11 cellular contexts compared by ENCODE assay signal in the genomic region with DNA sequence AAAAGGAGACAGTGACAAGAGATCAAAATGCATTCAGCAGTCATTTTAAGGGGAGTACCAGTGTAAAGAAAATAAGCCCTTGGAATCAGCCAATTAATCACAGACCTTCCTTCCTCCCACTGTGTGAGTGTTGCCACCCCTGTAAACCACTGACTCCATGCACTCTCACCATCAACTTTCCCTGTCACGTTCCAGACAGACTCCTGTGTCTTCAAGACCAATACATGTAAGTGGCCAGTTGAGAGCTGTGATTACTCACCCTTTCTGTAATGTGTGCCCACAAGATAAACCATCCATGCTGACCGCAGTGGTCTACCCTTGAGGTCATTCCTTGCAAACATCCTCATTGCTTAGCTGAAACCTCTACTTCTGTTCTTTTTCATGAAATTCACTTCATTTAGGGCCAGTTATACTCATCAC.
A peak's percentile ranks its signal among the peaks of the same experiment; 100 is the strongest.
DNase-seq lines count a peak whose midpoint lies in the region; ATAC-seq, FAIRE-seq and TF ChIP-seq lines count a peak whose summit lies in the region.
"Had no signal": no experiment of that assay in that cellular context is flagged by ENCODE, and none has a peak within 500 bp of the region (broad histone marks: within the 10 kb centered on the region; RNA-seq: fewer than 3 reads in every experiment).

No MANE protein-coding gene starts in this region.

- peak overlapping the region; percentile 30 for H3K9ac ChIP-seq in astrocyte (ENCODE audit: low read length)

- H3K36me3 ChIP-seq in astrocyte (ENCODE audit: insufficient read depth, low read length) (no peaks in the 10 kb centered on the region), lower lobe of right lung (no peaks in the 10 kb centered on the region)

- H3K4me1 ChIP-seq in astrocyte (ENCODE audit: insufficient read depth, low read length), result peaks cover 20% of the 10 kb centered on the region
- H3K4me1 ChIP-seq in lower lobe of right lung, result peaks cover 55% of the 10 kb centered on the region

- no peaks in the 10 kb centered on the region for H3K27me3 ChIP-seq in astrocyte (ENCODE audit: insufficient read depth, low read length)
- H3K27me3 ChIP-seq in lower lobe of right lung (ENCODE audit: low read depth), result no peaks in the 10 kb centered on the region

- peaks cover 2% of the 10 kb centered on the region for H3K27me3 Mint-ChIP-seq in astrocyte (ENCODE audit: low read depth, unreplicated experiment)
- no peaks in the 10 kb centered on the region for H3K27me3 Mint-ChIP-seq in effector memory CD8-positive, alpha-beta T cell
- H3K27me3 Mint-ChIP-seq in activated naive CD8-positive, alpha-beta T cell treated with anti-CD3 and anti-CD28 coated beads, Interleukin-2, amount 50 U/mL, for 24 hours, result no peaks in the 10 kb centered on the region

- intact Hi-C loops in lower lobe of right lung (cut with DNase I), result no loop called here

- H3K27ac ChIP-seq in astrocyte (ENCODE audit: low read depth, low read length) (peak overlapping the region; percentile 66), lower lobe of right lung (no peak overlapping the region)

- H3K4me3 Mint-ChIP-seq in astrocyte (ENCODE audit: unreplicated experiment), result peak overlapping the region; percentile 32
- H3K4me3 Mint-ChIP-seq in effector memory CD8-positive, alpha-beta T cell, result no peak overlapping the region
- no peak overlapping the region for H3K4me3 Mint-ChIP-seq in activated naive CD8-positive, alpha-beta T cell treated with anti-CD3 and anti-CD28 coated beads, Interleukin-2, amount 50 U/mL, for 24 hours

- no peaks in the 10 kb centered on the region for H3K79me2 ChIP-seq in astrocyte (ENCODE audit: insufficient read depth, low read length)

- H3K36me3 Mint-ChIP-seq in astrocyte (ENCODE audit: low read depth, unreplicated experiment), result peaks cover 13% of the 10 kb centered on the region
- H3K36me3 Mint-ChIP-seq in effector memory CD8-positive, alpha-beta T cell (ENCODE audit: insufficient read depth), result no peaks in the 10 kb centered on the region
- H3K36me3 Mint-ChIP-seq in activated naive CD8-positive, alpha-beta T cell treated with anti-CD3 and anti-CD28 coated beads, Interleukin-2, amount 50 U/mL, for 24 hours (ENCODE audit: low read depth), result no peaks in the 10 kb centered on the region

- no peak overlapping the region for H2AFZ ChIP-seq in astrocyte (ENCODE audit: low read depth, low read length)

- H3K4me3 ChIP-seq in AG04449 (ENCODE audit: low read depth, low read length), result no peak overlapping the region
- H3K4me3 ChIP-seq in astrocyte (ENCODE audit: insufficient read depth, low read depth, low read length), result no peak overlapping the region
- no peak overlapping the region for H3K4me3 ChIP-seq in lower lobe of right lung

- ATAC-seq in lower lobe of right lung (peak; percentile 16 to 23), HG03025 (IDR thresholded peaks at IDR 0.05; ENCODE audit: low FRiP score, unreplicated experiment) (no peak)
- no peak for ATAC-seq in effector memory CD8-positive, alpha-beta T cell (replicated peaks)
- no peak for ATAC-seq in activated naive CD8-positive, alpha-beta T cell treated with anti-CD3 and anti-CD28 coated beads, Interleukin-2, amount 50 U/mL, for 24 hours

- DNase-seq in AG04449 (ENCODE audit: low read depth, low spot score) (peak; percentile 98), HTR-8/SVneo (ENCODE audit: insufficient read length, low spot score) (peak; percentile 77), astrocyte (ENCODE audit: low read depth) (peak; percentile 100), lower lobe of right lung (no peak), NCI-H2029 treated with DMSO at 0.1 percent for 48 hours (lab: John Stamatoyannopoulos, UW) (no peak)
- DNase-seq in effector memory CD8-positive, alpha-beta T cell, result no peak
- no peak for DNase-seq in activated naive CD8-positive, alpha-beta T cell treated with anti-CD3 and anti-CD28 coated beads, Interleukin-2, amount 50 U/mL, for 24 hours
- DNase-seq: GOT3; NCI-H510A treated with DMSO at 0.1 percent for 48 hours; stimulated activated CD4-positive, alpha-beta T cell treated with anti-CD3 and anti-CD28 coated beads, Interleukin-1b, Interleukin-23, amount 100 ng/mL, for 48 hours had no signal

- peak overlapping the region; percentile 93 for H3K27ac Mint-ChIP-seq in astrocyte (ENCODE audit: unreplicated experiment)
- no peak overlapping the region for H3K27ac Mint-ChIP-seq in effector memory CD8-positive, alpha-beta T cell
- H3K27ac Mint-ChIP-seq in activated naive CD8-positive, alpha-beta T cell treated with anti-CD3 and anti-CD28 coated beads, Interleukin-2, amount 50 U/mL, for 24 hours, result no peak overlapping the region

- peaks cover 14% of the 10 kb centered on the region for H3K9me3 Mint-ChIP-seq in astrocyte (ENCODE audit: unreplicated experiment)
- H3K9me3 Mint-ChIP-seq in effector memory CD8-positive, alpha-beta T cell, result no peaks in the 10 kb centered on the region
- no peaks in the 10 kb centered on the region for H3K9me3 Mint-ChIP-seq in activated naive CD8-positive, alpha-beta T cell treated with anti-CD3 and anti-CD28 coated beads, Interleukin-2, amount 50 U/mL, for 24 hours

- peak overlapping the region; percentile 70 for H3K4me2 ChIP-seq in astrocyte (ENCODE audit: low read length)

- POLR2A ChIA-PET in AG04449 (lab: Yijun Ruan, JAX), result interaction anchor here (0.6 to 1.0 kb wide), 2 partner anchors 13 to 895 kb away, joined by 3 to 7 read pairs; a partner anchor contains a TSS

- peaks cover 37% of the 10 kb centered on the region for H3K4me1 Mint-ChIP-seq in astrocyte (ENCODE audit: low read depth, unreplicated experiment)
- no peaks in the 10 kb centered on the region for H3K4me1 Mint-ChIP-seq in effector memory CD8-positive, alpha-beta T cell (ENCODE audit: low read depth in 2 of 2)
- peaks cover 5% of the 10 kb centered on the region for H3K4me1 Mint-ChIP-seq in activated naive CD8-positive, alpha-beta T cell treated with anti-CD3 and anti-CD28 coated beads, Interleukin-2, amount 50 U/mL, for 24 hours

- no peak for TF ChIP-seq CTCF in AG04449 (IDR thresholded peaks at IDR 0.05; ENCODE audit: insufficient read depth, low read length, missing control alignments)
- no peak for TF ChIP-seq CTCF in astrocyte (IDR thresholded peaks at IDR 0.05; ENCODE audit: insufficient read depth, low read depth, low read length)
- no peak for TF ChIP-seq CTCF in lower lobe of right lung (IDR thresholded peaks at IDR 0.05)

- H4K20me1 ChIP-seq in astrocyte (ENCODE audit: insufficient read depth, low read length), result no peaks in the 10 kb centered on the region

- FAIRE-seq in HTR-8/SVneo (lab: Jason Lieb, UNC) (peak; percentile 98), astrocyte (lab: Jason Lieb, UNC) (peak; percentile 100)

- H3K9me3 ChIP-seq in astrocyte (ENCODE audit: insufficient read depth, low read depth, low read length), result peaks cover under 1% of the 10 kb centered on the region
- no peaks in the 10 kb centered on the region for H3K9me3 ChIP-seq in lower lobe of right lung

- CTCF ChIA-PET in AG04449 (lab: Yijun Ruan, JAX), result interaction anchor here (4.1 kb wide), 1 partner anchor 21 kb away, joined by 16 read pairs; no protein-coding TSS in a partner anchor

Comparison
In these comparisons a context has a peak if more than half of its experiments do, and no peak if none do; other contexts are left out.
1. DNase-seq: peak in AG04449 (single experiment), HTR-8/SVneo (single experiment) and astrocyte (single experiment); none in lower lobe of right lung (single experiment), NCI-H2029 treated with DMSO at 0.1 percent for 48 hours (single experiment), effector memory CD8-positive, alpha-beta T cell (0 of 3) and activated naive CD8-positive, alpha-beta T cell treated with anti-CD3 and anti-CD28 coated beads, Interleukin-2, amount 50 U/mL, for 24 hours (single experiment).
2. ATAC-seq: peak in lower lobe of right lung (2 of 2); none in HG03025 (single experiment), effector memory CD8-positive, alpha-beta T cell (single experiment) and activated naive CD8-positive, alpha-beta T cell treated with anti-CD3 and anti-CD28 coated beads, Interleukin-2, amount 50 U/mL, for 24 hours (single experiment).